In genomic region chr11:64875369-64876225, GRCh38 we compare ENCODE assay signal across 6 cellular contexts. TPM values are rescaled to one million over a fixed set of nuclear protein-coding genes. Genes with fewer than 3 reads are reported as not detected.
A peak's percentile ranks its signal among the peaks of the same experiment; 100 is the strongest.
DNase-seq lines count a peak whose midpoint lies in the region; ATAC-seq and TF ChIP-seq lines count a peak whose summit lies in the region.

No MANE protein-coding gene starts in this region.

- DNase-seq in cardiac muscle cell (ENCODE audit: low read depth in 1 of 2, low spot score in 1 of 2) (no peak), left cardiac atrium (no peak), foreskin fibroblast (no peak), upper lobe of left lung (peak in 1 of 2 donors; percentile 56), NCI-H82 (lab: John Stamatoyannopoulos, UW) (no peak)

- peaks cover 5% of the 10 kb centered on the region for H3K36me3 ChIP-seq in cardiac muscle cell
- peaks cover 6 to 36% (median 21%) of the 10 kb centered on the region in 4 donors for H3K36me3 ChIP-seq in upper lobe of left lung

- H3K9me3 ChIP-seq in cardiac muscle cell (ENCODE audit: low read depth) (no peaks in the 10 kb centered on the region), upper lobe of left lung (no peaks in the 10 kb centered on the region)

- no peak for TF ChIP-seq CTCF in cardiac muscle cell (IDR thresholded peaks at IDR 0.05; ENCODE audit: low read depth, low read length)
- TF ChIP-seq CTCF in foreskin fibroblast (IDR thresholded peaks at IDR 0.05; ENCODE audit: low read depth, low read length), result no peak
- no peak for TF ChIP-seq CTCF in upper lobe of left lung (IDR thresholded peaks at IDR 0.05)

- H3K27ac ChIP-seq in cardiac muscle cell (peak overlapping the region; percentile 57), upper lobe of left lung (peak overlapping the region; percentile 85 to 98 (median 92))

- no peaks in the 10 kb centered on the region for H3K27me3 ChIP-seq in cardiac muscle cell
- no peaks in the 10 kb centered on the region for H3K27me3 ChIP-seq in upper lobe of left lung

- H3K4me3 ChIP-seq in cardiac muscle cell (no peak overlapping the region), foreskin fibroblast (ENCODE audit: low read depth in 1 of 2, low read length in 2 of 2) (peak overlapping the region; percentile 85 to 87), upper lobe of left lung (peak overlapping the region; percentile 39 to 96 (median 72))

- peaks cover 53% of the 10 kb centered on the region for H3K4me1 ChIP-seq in cardiac muscle cell (ENCODE audit: low read depth)
- peaks cover 71 to 86% (median 77%) of the 10 kb centered on the region in 4 donors for H3K4me1 ChIP-seq in upper lobe of left lung

- WGBS in upper lobe of left lung, 2 donors, result 58 to 64% methylated on average over 17 of the region's 17 CpGs

- no peak for TF ChIP-seq EP300 in upper lobe of left lung (IDR thresholded peaks at IDR 0.05)

- ATAC-seq in left cardiac atrium (no peak), upper lobe of left lung (ENCODE audit: low FRiP score in 2 of 2) (no peak), GM18517 (IDR thresholded peaks at IDR 0.05; ENCODE audit: unreplicated experiment) (no peak)

- peak in 1 of 4 donors; percentile 6 for TF ChIP-seq POLR2A in upper lobe of left lung (IDR thresholded peaks at IDR 0.05)

- intact Hi-C loops in left cardiac atrium (cut with DNase I), result no loop called here

RNA-seq across cellular contexts. Expression of gene EHD1, which starts 2.8 kb away (rescaled TPM):
- 119 and 160 TPM in 2 replicates for total RNA-seq in cardiac muscle cell
- polyA plus RNA-seq in cardiac muscle cell, result 57.4 and 70.0 TPM in 2 replicates
- 10 to 100 TPM; 36.6 to 43.1 TPM for total RNA-seq in left cardiac atrium
- total RNA-seq in upper lobe of left lung, result 100 to 1,000 TPM in 4 of 6 donors, 10 to 100 TPM in 2; 43.0 to 167 (median 103) TPM

RNA-seq across cellular contexts. Expression of gene CDC42BPG, which starts 31.1 kb away (rescaled TPM):
- 4.6 and 10.1 TPM in 2 replicates for total RNA-seq in cardiac muscle cell
- 2.2 and 3.5 TPM in 2 replicates for polyA plus RNA-seq in cardiac muscle cell
- total RNA-seq in left cardiac atrium, result under 1 TPM; 0.55 to 0.65 TPM
- total RNA-seq in upper lobe of left lung, result 10 to 100 TPM; 21.6 to 62.4 (median 26.0) TPM

RNA-seq across cellular contexts. Expression of gene ATG2A, which starts 41.4 kb away (rescaled TPM):
- total RNA-seq in cardiac muscle cell, result 33.9 and 36.2 TPM in 2 replicates
- 8.1 and 13.3 TPM in 2 replicates for polyA plus RNA-seq in cardiac muscle cell
- total RNA-seq in left cardiac atrium, result 10 to 100 TPM; 12.3 to 14.6 TPM
- total RNA-seq in upper lobe of left lung, result 10 to 100 TPM; 24.6 to 59.2 (median 33.3) TPM

RNA-seq across cellular contexts. Expression of gene PPP2R5B, which starts 48.9 kb away (rescaled TPM):
- total RNA-seq in cardiac muscle cell (26.2 and 29.2 TPM in 2 replicates), left cardiac atrium (10 to 100 TPM; 17.9 to 20.5 TPM), upper lobe of left lung (10 to 100 TPM; 21.0 to 48.1 (median 27.5) TPM)
- polyA plus RNA-seq in cardiac muscle cell, result 29.2 and 30.7 TPM in 2 replicates
